8 cellular contexts compared by ENCODE assay signal in the genomic region with DNA sequence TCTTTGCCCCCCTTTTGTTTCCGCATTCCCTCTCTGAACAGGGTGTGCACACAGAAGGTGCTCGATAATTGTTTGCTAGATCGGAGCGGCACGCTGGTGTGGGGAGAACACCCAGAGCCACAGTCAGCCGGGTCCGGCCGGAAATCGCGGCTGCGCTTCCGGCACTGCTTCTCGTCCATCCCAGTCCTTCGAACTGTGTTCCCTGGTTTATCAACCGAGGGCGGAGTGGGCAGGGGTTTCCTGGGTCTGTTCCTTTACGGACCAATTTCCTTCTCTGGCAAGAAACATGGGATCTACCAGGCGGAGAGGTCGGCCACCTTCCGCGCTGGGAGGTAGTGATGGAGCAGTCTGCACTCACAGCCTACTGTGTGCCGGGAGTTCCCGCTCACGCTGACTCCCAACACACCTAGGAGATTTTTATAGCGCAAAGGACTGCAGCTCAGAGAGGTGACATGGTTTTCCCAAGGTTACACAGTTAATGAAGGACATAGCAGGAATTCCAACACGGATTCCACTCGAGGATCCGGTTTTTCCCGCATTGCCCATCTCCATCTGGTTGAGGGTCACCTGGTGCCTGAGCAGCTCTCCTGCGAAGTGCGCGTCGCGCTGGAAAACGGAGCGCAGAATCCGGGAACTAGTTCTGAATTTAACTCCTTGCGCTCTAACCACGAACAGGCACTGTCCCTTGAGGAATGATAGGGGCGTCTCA. TPM values are rescaled to one million over a fixed set of nuclear protein-coding genes. Genes with fewer than 3 reads are reported as not detected.
DNase-seq lines count a peak whose midpoint lies in the region; ATAC-seq and TF ChIP-seq lines count a peak whose summit lies in the region.

No MANE protein-coding gene starts in this region.

- no peaks in the 10 kb centered on the region for H3K36me3 ChIP-seq in endodermal cell (ENCODE audit: control insufficient read depth, insufficient read depth, low read length)
- H3K36me3 ChIP-seq in trophoblast cell (ENCODE audit: control insufficient read depth in 1 of 2, insufficient read depth in 2 of 2, low read length in 2 of 2), result peaks cover 18 to 19% of the 10 kb centered on the region in 2 experiments

- H2BK120ac ChIP-seq in trophoblast cell (ENCODE audit: insufficient read depth, low read length, poor library complexity), result peak overlapping the region; percentile 34

- H3K27me3 ChIP-seq in endodermal cell (ENCODE audit: control insufficient read depth, insufficient read depth, low read length, poor library complexity, severe bottlenecking) (peaks cover 100% of the 10 kb centered on the region), trophoblast cell (ENCODE audit: insufficient read depth, low read length) (peaks cover 46% of the 10 kb centered on the region)

- H3K14ac ChIP-seq in trophoblast cell (ENCODE audit: low read length), result peak overlapping the region; percentile 23

- no peaks in the 10 kb centered on the region for H3K9me3 ChIP-seq in endodermal cell (ENCODE audit: control insufficient read depth, low read length)
- no peaks in the 10 kb centered on the region for H3K9me3 ChIP-seq in trophoblast cell (ENCODE audit: insufficient read depth, low read depth, low read length)

- peaks cover 28% of the 10 kb centered on the region for H3K4me1 Mint-ChIP-seq in endodermal cell

- H3K4me1 ChIP-seq in endodermal cell (ENCODE audit: control insufficient read depth, insufficient read depth, low read length), result no peaks in the 10 kb centered on the region
- peaks cover 39 to 55% of the 10 kb centered on the region in 2 experiments for H3K4me1 ChIP-seq in trophoblast cell (ENCODE audit: control insufficient read depth in 1 of 2, insufficient read depth in 2 of 2, low read length in 2 of 2)

- peak overlapping the region; percentile 16 for H3K18ac ChIP-seq in trophoblast cell (ENCODE audit: low read length)

- TF ChIP-seq CTCF in endodermal cell (conservative IDR thresholded peaks at IDR 0.05), result no peak

- H3K27ac ChIP-seq in endodermal cell (ENCODE audit: low read depth, low read length) (no peak overlapping the region), trophoblast cell (ENCODE audit: low read depth, low read length) (peak overlapping the region; percentile 91)

- peak overlapping the region; percentile 77 for H3K4me3 ChIP-seq in endodermal cell (ENCODE audit: low read length)
- H3K4me3 ChIP-seq in trophoblast cell (ENCODE audit: low read depth, low read length), result peak overlapping the region; percentile 33

- peak overlapping the region; percentile 13 for H2BK5ac ChIP-seq in trophoblast cell (ENCODE audit: low read depth, low read length, poor library complexity)

- H3K36me3 Mint-ChIP-seq in endodermal cell (ENCODE audit: low read depth), result no peaks in the 10 kb centered on the region

- H2AK5ac ChIP-seq in trophoblast cell (ENCODE audit: low read length), result no peak overlapping the region

- DNase-seq in Daoy (ENCODE audit: low read depth) (peak; percentile 50), NCI-H1694 (lab: John Stamatoyannopoulos, UW) (peak; percentile 17), endodermal cell (peak; percentile 77), trophoblast cell (peak in 1 of 2 donors; percentile 11), hippocampal formation (lab: John Stamatoyannopoulos, UW) (no peak), NK-92 (lab: John Stamatoyannopoulos, UW; ENCODE audit: unreplicated experiment) (no peak), NOMO-1 (lab: John Stamatoyannopoulos, UW; ENCODE audit: unreplicated experiment in 2 of 2) (no peak)

- H3K79me2 ChIP-seq in trophoblast cell (ENCODE audit: control insufficient read depth, insufficient read depth, low read length, poor library complexity), result no peaks in the 10 kb centered on the region

- 0 to 1% methylated on average over 26 to 40 of the region's 40 CpGs for WGBS in endodermal cell (ENCODE audit: insufficient coverage in 1 of 2, insufficient read length in 1 of 2), 2 experiments
- WGBS in trophoblast cell (ENCODE audit: extremely low coverage, insufficient coverage, insufficient read length), result no CpG with 5 or more reads among the region's 40 CpGs

- H3K4me2 ChIP-seq in trophoblast cell (ENCODE audit: low read length), result peak overlapping the region; percentile 60

- H3K27me3 Mint-ChIP-seq in endodermal cell (ENCODE audit: insufficient read depth), result peaks cover 44% of the 10 kb centered on the region

- H2BK12ac ChIP-seq in trophoblast cell (ENCODE audit: low read length), result peak overlapping the region; percentile 51

- peaks cover 25% of the 10 kb centered on the region for H3K79me1 ChIP-seq in trophoblast cell (ENCODE audit: low read length)

- H4K8ac ChIP-seq in trophoblast cell (ENCODE audit: low read depth, low read length), result peak overlapping the region; percentile 16

- no peak overlapping the region for H3K9ac ChIP-seq in endodermal cell (ENCODE audit: extremely low read depth, low read length, poor library complexity, severe bottlenecking)
- H3K9ac ChIP-seq in trophoblast cell (ENCODE audit: low read length), result no peak overlapping the region

- H4K12ac ChIP-seq in trophoblast cell (ENCODE audit: low read depth, low read length), result peak overlapping the region; percentile 24

- peak overlapping the region; percentile 18 for H3K4ac ChIP-seq in trophoblast cell (ENCODE audit: low read depth, low read length)

- H4K91ac ChIP-seq in trophoblast cell (ENCODE audit: low read depth, low read length), result peak overlapping the region; percentile 80

- H3K4me3 Mint-ChIP-seq in endodermal cell, result peak overlapping the region; percentile 58

- no peak for ATAC-seq in GM19023 (IDR thresholded peaks at IDR 0.05; ENCODE audit: unreplicated experiment)

- H3K23ac ChIP-seq in trophoblast cell (ENCODE audit: low read length), result no peak overlapping the region

- H3K9me3 Mint-ChIP-seq in endodermal cell, result no peaks in the 10 kb centered on the region

- no peak overlapping the region for H3K27ac Mint-ChIP-seq in endodermal cell

- H2AFZ ChIP-seq in trophoblast cell (ENCODE audit: insufficient read depth, low read length, poor library complexity), result peak overlapping the region; percentile 9

RNA-seq across cellular contexts. Expression of a gene that starts 6.8 kb away (rescaled TPM):
- total RNA-seq in Daoy (2014; rRNA removed; shearing (Covaris generic)), result 18.7 and 28.5 TPM in 2 replicates
- 1 to 10 TPM in 1 of 2 donors, under 1 TPM in 1; 0.46 to 1.3 TPM for total RNA-seq in endodermal cell
- polyA plus RNA-seq in endodermal cell (2013, experiment 1 of 2), result 60.2 TPM
- polyA plus RNA-seq in endodermal cell (2013, experiment 2 of 2), result 43.4 TPM
- 62.1 and 63.6 TPM in 2 replicates for polyA plus RNA-seq in trophoblast cell (2013)

Comparison
In these comparisons a context has a peak if more than half of its experiments do, and no peak if none do; other contexts are left out.
1. DNase-seq: peak in Daoy (single experiment), NCI-H1694 (single experiment) and endodermal cell (single experiment); none in hippocampal formation (0 of 2), NK-92 (single experiment) and NOMO-1 (0 of 2).